Comparison of ENCODE assay signal across 1 cellular context in genomic region chr12:70812124-70812523, GRCh38.
TF ChIP-seq lines count a peak whose summit lies in the region.

No MANE protein-coding gene starts in this region.

TF ChIP-seq in liver, 16 proteins besides CTCF, POLR2A, EP300 and RAD21 (continued from another document):
- no peak for TF ChIP-seq ZBTB33 (IDR thresholded peaks at IDR 0.05)
- no peak for TF ChIP-seq GABPA (IDR thresholded peaks at IDR 0.05 in 1 of 2, conservative IDR thresholded peaks at IDR 0.05 in 1 of 2)
- peak; percentile 33 to 35 for TF ChIP-seq HNF4A (conservative IDR thresholded peaks at IDR 0.05)
- TF ChIP-seq NR2F2 (IDR thresholded peaks at IDR 0.05), result no peak
- peak; percentile 44 for TF ChIP-seq MAX (IDR thresholded peaks at IDR 0.05)
- no peak for TF ChIP-seq FOXA2 (IDR thresholded peaks at IDR 0.05)
- no peak for TF ChIP-seq EGR1 (IDR thresholded peaks at IDR 0.05; ENCODE audit: low read depth in 2 of 2)
